In genomic region chr18:35939166-35939565, GRCh38 we compare ENCODE assay signal across 1 cellular context.
TF ChIP-seq lines count a peak whose summit lies in the region.

No MANE protein-coding gene starts in this region.

TF ChIP-seq in K562, 482 proteins besides CTCF, POLR2A, EP300 and RAD21 (continued from another document):
- TF ChIP-seq FOXA3 (CRISPR knock-in tag; conservative IDR thresholded peaks at IDR 0.05 in 1 of 2, IDR thresholded peaks at IDR 0.05 in 1 of 2) (no peak), HEY1 (CRISPR knock-in tag; IDR thresholded peaks at IDR 0.05; ENCODE audit: borderline replicate concordance) (no peak), ZNF124 (CRISPR knock-in tag; IDR thresholded peaks at IDR 0.05) (no peak)
TF ChIP-seq in K562: peak in this region for 0.
